ENCODE assay signal across 8 cellular contexts in genomic region chr3:39639344-39640236, GRCh38.
DNase-seq lines count a peak whose midpoint lies in the region; ATAC-seq and TF ChIP-seq lines count a peak whose summit lies in the region.

No MANE protein-coding gene starts in this region.

- H3K4me1 ChIP-seq in prostate gland (replicated peaks) = no peaks in the 10 kb centered on the region

- H3K4me3 Mint-ChIP-seq in activated naive CD4-positive, alpha-beta T cell treated with anti-CD3 and anti-CD28 coated beads, Interleukin-2, amount 50 U/mL, for 24 hours = peak overlapping the region; percentile 47
- H3K4me3 Mint-ChIP-seq in activated naive CD4-positive, alpha-beta T cell treated with anti-CD3 and anti-CD28 coated beads, Interleukin-2, amount 10 ng/mL, durations not matched to agents 7 days and 5 days = no peak overlapping the region

- TF ChIP-seq CTCF in fibroblast of the aortic adventitia (IDR thresholded peaks at IDR 0.05; ENCODE audit: insufficient read depth, low read length) (no peak), prostate gland (IDR thresholded peaks at IDR 0.05) (no peak)

- no peak overlapping the region for H3K4me3 ChIP-seq in fibroblast of the aortic adventitia (ENCODE audit: low read depth, low read length)
- H3K4me3 ChIP-seq in prostate gland = no peak overlapping the region

- H3K27me3 ChIP-seq in prostate gland (replicated peaks; ENCODE audit: insufficient read depth) = no peaks in the 10 kb centered on the region

- no peak for DNase-seq in activated naive CD4-positive, alpha-beta T cell treated with anti-CD3 and anti-CD28 coated beads, Interleukin-2, amount 10 ng/mL, durations not matched to agents 7 days and 5 days
- DNase-seq in SIG-M5 (lab: John Stamatoyannopoulos, UW) (peak; percentile 79), fibroblast of the aortic adventitia (ENCODE audit: low read depth) (peak; percentile 93), NCI-H446 treated with DMSO at 0.1 percent for 48 hours (lab: John Stamatoyannopoulos, UW) (no peak), prostate gland (ENCODE audit: low spot score) (no peak)
- DNase-seq in stimulated activated CD4-positive, alpha-beta T cell treated with anti-CD3 and anti-CD28 coated beads, TNF-alpha, amount 100 ng/mL, for 24 hours (ENCODE audit: low read depth in 3 of 3) = peak in 2 of 3 experiments; percentile 2 to 3

- peaks cover 6% of the 10 kb centered on the region for H3K9me3 Mint-ChIP-seq in activated naive CD4-positive, alpha-beta T cell treated with anti-CD3 and anti-CD28 coated beads, Interleukin-2, amount 50 U/mL, for 24 hours
- H3K9me3 Mint-ChIP-seq in activated naive CD4-positive, alpha-beta T cell treated with anti-CD3 and anti-CD28 coated beads, Interleukin-2, amount 10 ng/mL, durations not matched to agents 7 days and 5 days = no peaks in the 10 kb centered on the region

- no peak for TF ChIP-seq POLR2A in prostate gland (IDR thresholded peaks at IDR 0.05)

- 66% methylated on average over 5 of the region's 5 CpGs for WGBS in prostate gland

- no peaks in the 10 kb centered on the region for H3K36me3 Mint-ChIP-seq in activated naive CD4-positive, alpha-beta T cell treated with anti-CD3 and anti-CD28 coated beads, Interleukin-2, amount 50 U/mL, for 24 hours
- no peaks in the 10 kb centered on the region for H3K36me3 Mint-ChIP-seq in activated naive CD4-positive, alpha-beta T cell treated with anti-CD3 and anti-CD28 coated beads, Interleukin-2, amount 10 ng/mL, durations not matched to agents 7 days and 5 days

- H3K27me3 Mint-ChIP-seq in activated naive CD4-positive, alpha-beta T cell treated with anti-CD3 and anti-CD28 coated beads, Interleukin-2, amount 50 U/mL, for 24 hours = peaks cover 11% of the 10 kb centered on the region
- no peaks in the 10 kb centered on the region for H3K27me3 Mint-ChIP-seq in activated naive CD4-positive, alpha-beta T cell treated with anti-CD3 and anti-CD28 coated beads, Interleukin-2, amount 10 ng/mL, durations not matched to agents 7 days and 5 days

- peaks cover 15% of the 10 kb centered on the region for H3K4me1 Mint-ChIP-seq in activated naive CD4-positive, alpha-beta T cell treated with anti-CD3 and anti-CD28 coated beads, Interleukin-2, amount 50 U/mL, for 24 hours
- no peaks in the 10 kb centered on the region for H3K4me1 Mint-ChIP-seq in activated naive CD4-positive, alpha-beta T cell treated with anti-CD3 and anti-CD28 coated beads, Interleukin-2, amount 10 ng/mL, durations not matched to agents 7 days and 5 days

- no peaks in the 10 kb centered on the region for H3K36me3 ChIP-seq in prostate gland

- intact Hi-C loops in prostate gland (cut with DNase I) = no loop called here

- no peak overlapping the region for H3K27ac ChIP-seq in prostate gland

- H3K27ac Mint-ChIP-seq in activated naive CD4-positive, alpha-beta T cell treated with anti-CD3 and anti-CD28 coated beads, Interleukin-2, amount 50 U/mL, for 24 hours = peak overlapping the region; percentile 92
- H3K27ac Mint-ChIP-seq in activated naive CD4-positive, alpha-beta T cell treated with anti-CD3 and anti-CD28 coated beads, Interleukin-2, amount 10 ng/mL, durations not matched to agents 7 days and 5 days = no peak overlapping the region

- no peaks in the 10 kb centered on the region for H3K9me3 ChIP-seq in prostate gland

- no peak for ATAC-seq in GM21526 (IDR thresholded peaks at IDR 0.05; ENCODE audit: low FRiP score, unreplicated experiment)

- CTCF ChIA-PET in activated naive CD4-positive, alpha-beta T cell treated with anti-CD3 and anti-CD28 coated beads, Interleukin-2, amount 10 ng/mL, durations not matched to agents 7 days and 5 days (lab: Charles Lee) = interaction anchor here (1.2 kb wide), 1 partner anchor 192 kb away, joined by 3 read pairs; no protein-coding TSS in a partner anchor

Comparison
In these comparisons a context has a peak if more than half of its experiments do, and no peak if none do; other contexts are left out.
1. DNase-seq: peak in SIG-M5 (single experiment), fibroblast of the aortic adventitia (single experiment) and stimulated activated CD4-positive, alpha-beta T cell treated with anti-CD3 and anti-CD28 coated beads, TNF-alpha, amount 100 ng/mL, for 24 hours (2 of 3); none in activated naive CD4-positive, alpha-beta T cell treated with anti-CD3 and anti-CD28 coated beads, Interleukin-2, amount 10 ng/mL, durations not matched to agents 7 days and 5 days (single experiment), NCI-H446 treated with DMSO at 0.1 percent for 48 hours (single experiment) and prostate gland (single experiment).